Comparison of ENCODE assay signal across 1 cellular context in the genomic region with DNA sequence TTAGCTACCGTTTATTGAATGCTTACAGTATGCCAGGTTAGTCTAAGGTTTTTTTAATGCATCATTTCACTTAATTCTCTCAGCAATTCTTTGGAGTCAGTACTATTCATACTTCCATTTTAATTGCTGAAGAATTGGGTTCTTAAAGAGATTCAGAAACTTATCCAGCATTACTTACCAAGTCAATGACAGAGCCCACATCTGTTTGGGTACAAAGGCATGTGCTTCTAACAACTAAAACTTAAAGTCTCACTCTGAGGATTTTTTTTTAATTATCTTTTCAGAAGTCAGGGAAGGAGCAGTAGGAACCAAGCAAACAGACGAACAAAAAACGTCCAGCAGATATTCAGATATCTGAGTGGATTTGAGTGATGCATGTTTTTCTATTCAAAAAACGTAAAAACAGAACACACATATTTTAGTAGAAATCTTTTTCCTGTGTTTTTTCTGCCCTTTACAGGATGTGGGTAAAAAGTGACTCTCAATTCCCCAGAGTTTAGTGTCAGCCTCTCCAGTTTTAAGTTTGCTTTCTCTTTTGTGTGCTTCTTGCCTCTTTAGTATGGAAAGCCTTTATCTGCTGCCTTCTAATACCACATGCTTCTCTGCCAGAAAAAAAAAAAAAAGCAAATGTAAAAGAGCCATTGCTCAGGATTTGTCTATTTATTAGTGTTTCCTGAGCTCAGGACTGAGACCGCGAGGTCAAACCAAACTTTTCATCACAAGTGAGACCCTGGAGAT.
TF ChIP-seq lines count a peak whose summit lies in the region.

No MANE protein-coding gene starts in this region.

TF ChIP-seq in HepG2, 621 proteins besides CTCF, POLR2A, EP300 and RAD21 (continued from another document):
- TF ChIP-seq, protein P1, sequence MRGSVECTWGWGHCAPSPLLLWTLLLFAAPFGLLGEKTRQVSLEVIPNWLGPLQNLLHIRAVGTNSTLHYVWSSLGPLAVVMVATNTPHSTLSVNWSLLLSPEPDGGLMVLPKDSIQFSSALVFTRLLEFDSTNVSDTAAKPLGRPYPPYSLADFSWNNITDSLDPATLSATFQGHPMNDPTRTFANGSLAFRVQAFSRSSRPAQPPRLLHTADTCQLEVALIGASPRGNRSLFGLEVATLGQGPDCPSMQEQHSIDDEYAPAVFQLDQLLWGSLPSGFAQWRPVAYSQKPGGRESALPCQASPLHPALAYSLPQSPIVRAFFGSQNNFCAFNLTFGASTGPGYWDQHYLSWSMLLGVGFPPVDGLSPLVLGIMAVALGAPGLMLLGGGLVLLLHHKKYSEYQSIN (CRISPR knock-in tag; IDR thresholded peaks at IDR 0.05; ENCODE audit: borderline replicate concordance) = no peak
- no peak for TF ChIP-seq ESRRA (CRISPR knock-in tag; IDR thresholded peaks at IDR 0.05; ENCODE audit: low read depth)
TF ChIP-seq in HepG2: peak in this region for 0.
